In the genomic region with DNA sequence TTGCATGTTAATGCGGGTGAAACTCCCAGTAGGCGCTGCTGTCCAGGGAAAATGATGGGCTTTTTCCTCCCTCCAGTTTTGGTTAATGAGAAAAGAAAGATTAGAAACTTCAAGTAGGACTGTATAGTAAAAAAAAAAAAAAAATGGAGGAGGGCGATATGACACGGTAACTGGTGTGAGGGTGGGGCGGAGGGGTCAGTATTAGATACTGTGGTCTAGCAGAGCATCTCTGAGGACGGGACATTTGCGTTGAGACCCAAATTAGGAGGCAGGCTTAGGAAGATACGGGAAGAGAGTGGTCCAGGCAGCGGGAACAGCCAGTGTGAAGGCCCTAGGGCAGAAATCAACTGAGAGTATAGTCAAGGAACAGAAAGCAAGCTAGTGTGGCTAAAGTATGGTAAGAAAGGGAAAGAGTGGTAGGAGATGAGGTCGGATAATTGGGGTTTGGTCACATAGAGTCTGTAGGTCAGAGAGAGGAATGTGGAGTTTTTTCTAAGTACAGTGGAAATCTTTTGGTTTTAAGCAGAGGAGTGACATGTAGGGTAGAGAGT, we compare ENCODE assay signal across 8 cellular contexts. TPM values are rescaled to one million over a fixed set of nuclear protein-coding genes. Genes with fewer than 3 reads are reported as not detected.
DNase-seq lines count a peak whose midpoint lies in the region; ATAC-seq and TF ChIP-seq lines count a peak whose summit lies in the region.

No MANE protein-coding gene starts in this region.

- H3K27ac ChIP-seq in thyroid gland: peak overlapping the region in 2 of 3 donors; percentile 73 to 98

- peak overlapping the region; percentile 59 for H3K4me3 Mint-ChIP-seq in activated CD8-positive, alpha-beta memory T cell treated with anti-CD3 and anti-CD28 coated beads, Interleukin-2, amount 10 ng/mL, durations not matched to agents 7 days and 5 days
- H3K4me3 Mint-ChIP-seq in activated T-helper 2 cell treated with anti-CD3 and anti-CD28 coated beads, Interferon-gamma antibody, Interleukin-2, Interleukin-4, amounts not matched to agents 10 μg/mL and 5 μg/mL and 100 μg/mL, durations not matched to agents 14 hours and 24 hours and 36 hours (ENCODE audit: low read depth): peak overlapping the region; percentile 86

- H3K36me3 ChIP-seq in kidney epithelial cell (ENCODE audit: control insufficient read depth, insufficient read depth, low read length): no peaks in the 10 kb centered on the region
- H3K36me3 ChIP-seq in thyroid gland: no peaks in the 10 kb centered on the region

- H3K9me3 ChIP-seq in thyroid gland: no peaks in the 10 kb centered on the region

- DNase-seq in activated CD8-positive, alpha-beta memory T cell treated with anti-CD3 and anti-CD28 coated beads, Interleukin-2, amount 10 ng/mL, durations not matched to agents 7 days and 5 days: no peak
- DNase-seq in activated CD8-positive, alpha-beta memory T cell treated with anti-CD3 and anti-CD28 coated beads for 24 hours: no peak
- no peak for DNase-seq in activated T-helper 2 cell treated with anti-CD3 and anti-CD28 coated beads, Interferon-gamma antibody, Interleukin-2, Interleukin-4, amounts not matched to agents 10 μg/mL and 5 μg/mL and 100 μg/mL, durations not matched to agents 14 hours and 24 hours and 36 hours (ENCODE audit: low spot score)
- DNase-seq in kidney epithelial cell (ENCODE audit: low read depth) (no peak), thyroid gland (no peak), activated gamma-delta T cell (lab: John Stamatoyannopoulos, UW) (no peak), SK-N-DZ (ENCODE audit: low spot score) (no peak)
- no peak for DNase-seq in activated CD4-positive, alpha-beta T cell treated with anti-CD3 and anti-CD28 coated beads for 1 hour

- no peaks in the 10 kb centered on the region for H3K27me3 ChIP-seq in kidney epithelial cell (ENCODE audit: control insufficient read depth, insufficient read depth, low read length)
- H3K27me3 ChIP-seq in thyroid gland: no peaks in the 10 kb centered on the region

- intact Hi-C loops in activated T-helper 2 cell treated with anti-CD3 and anti-CD28 coated beads, Interferon-gamma antibody, Interleukin-2, Interleukin-4, amounts not matched to agents 10 μg/mL and 5 μg/mL and 100 μg/mL, durations not matched to agents 14 hours and 24 hours and 36 hours (cut with micrococcal nuclease): loop anchor here (1.0 to 2.0 kb wide), 2 partner anchors 15 to 18 kb away; a partner anchor contains a TSS
- intact Hi-C loops in thyroid gland (cut with DNase I): no loop called here

- no peaks in the 10 kb centered on the region for H3K9me3 Mint-ChIP-seq in activated CD8-positive, alpha-beta memory T cell treated with anti-CD3 and anti-CD28 coated beads, Interleukin-2, amount 10 ng/mL, durations not matched to agents 7 days and 5 days (ENCODE audit: low read depth)
- H3K9me3 Mint-ChIP-seq in activated T-helper 2 cell treated with anti-CD3 and anti-CD28 coated beads, Interferon-gamma antibody, Interleukin-2, Interleukin-4, amounts not matched to agents 10 μg/mL and 5 μg/mL and 100 μg/mL, durations not matched to agents 14 hours and 24 hours and 36 hours: no peaks in the 10 kb centered on the region

- peak overlapping the region; percentile 57 for H3K27ac Mint-ChIP-seq in activated CD8-positive, alpha-beta memory T cell treated with anti-CD3 and anti-CD28 coated beads, Interleukin-2, amount 10 ng/mL, durations not matched to agents 7 days and 5 days
- peak overlapping the region; percentile 70 for H3K27ac Mint-ChIP-seq in activated T-helper 2 cell treated with anti-CD3 and anti-CD28 coated beads, Interferon-gamma antibody, Interleukin-2, Interleukin-4, amounts not matched to agents 10 μg/mL and 5 μg/mL and 100 μg/mL, durations not matched to agents 14 hours and 24 hours and 36 hours

- peaks cover 5% of the 10 kb centered on the region for H3K27me3 Mint-ChIP-seq in activated CD8-positive, alpha-beta memory T cell treated with anti-CD3 and anti-CD28 coated beads, Interleukin-2, amount 10 ng/mL, durations not matched to agents 7 days and 5 days
- H3K27me3 Mint-ChIP-seq in activated T-helper 2 cell treated with anti-CD3 and anti-CD28 coated beads, Interferon-gamma antibody, Interleukin-2, Interleukin-4, amounts not matched to agents 10 μg/mL and 5 μg/mL and 100 μg/mL, durations not matched to agents 14 hours and 24 hours and 36 hours (ENCODE audit: low read depth): no peaks in the 10 kb centered on the region

- H3K4me1 ChIP-seq in thyroid gland: peaks cover 8 to 9% of the 10 kb centered on the region in 2 donors

- TF ChIP-seq CTCF in kidney epithelial cell (IDR thresholded peaks at IDR 0.05; ENCODE audit: insufficient read depth, low read length, poor library complexity, severe bottlenecking) (no peak), thyroid gland (IDR thresholded peaks at IDR 0.05) (no peak)

- CTCF ChIA-PET in activated CD8-positive, alpha-beta memory T cell treated with anti-CD3 and anti-CD28 coated beads, Interleukin-2, amount 10 ng/mL, durations not matched to agents 7 days and 5 days (lab: Charles Lee): interaction anchor here (1.0 to 3.5 kb wide), 3 partner anchors 12 to 14 kb away, joined by 3 to 28 read pairs (median 3); no protein-coding TSS in a partner anchor

- no peak for TF ChIP-seq POLR2A in thyroid gland (IDR thresholded peaks at IDR 0.05)

- H3K4me3 ChIP-seq in kidney epithelial cell (ENCODE audit: low read depth, low read length) (peak overlapping the region; percentile 63), thyroid gland (replicated peaks in 1 of 3) (peak overlapping the region; percentile 48 to 85 (median 83))

- peaks cover 4% of the 10 kb centered on the region for H3K36me3 Mint-ChIP-seq in activated CD8-positive, alpha-beta memory T cell treated with anti-CD3 and anti-CD28 coated beads, Interleukin-2, amount 10 ng/mL, durations not matched to agents 7 days and 5 days
- peaks cover 30% of the 10 kb centered on the region for H3K36me3 Mint-ChIP-seq in activated T-helper 2 cell treated with anti-CD3 and anti-CD28 coated beads, Interferon-gamma antibody, Interleukin-2, Interleukin-4, amounts not matched to agents 10 μg/mL and 5 μg/mL and 100 μg/mL, durations not matched to agents 14 hours and 24 hours and 36 hours (ENCODE audit: low read depth)

- H3K4me1 Mint-ChIP-seq in activated CD8-positive, alpha-beta memory T cell treated with anti-CD3 and anti-CD28 coated beads, Interleukin-2, amount 10 ng/mL, durations not matched to agents 7 days and 5 days: peaks cover 9% of the 10 kb centered on the region
- peaks cover 8% of the 10 kb centered on the region for H3K4me1 Mint-ChIP-seq in activated T-helper 2 cell treated with anti-CD3 and anti-CD28 coated beads, Interferon-gamma antibody, Interleukin-2, Interleukin-4, amounts not matched to agents 10 μg/mL and 5 μg/mL and 100 μg/mL, durations not matched to agents 14 hours and 24 hours and 36 hours (ENCODE audit: low read depth)

- no peak for ATAC-seq in activated CD8-positive, alpha-beta memory T cell treated with anti-CD3 and anti-CD28 coated beads, Interleukin-2, amount 10 ng/mL, durations not matched to agents 7 days and 5 days

- 20 to 23% methylated on average over 10 of the region's 10 CpGs for WGBS in thyroid gland, 2 donors

RNA-seq across cellular contexts. Expression of a gene that starts 0.7 kb away (rescaled TPM):
- total RNA-seq in activated CD8-positive, alpha-beta memory T cell treated with anti-CD3 and anti-CD28 coated beads, Interleukin-2, amount 10 ng/mL, durations not matched to agents 7 days and 5 days: 1 to 10 TPM; 3.7 to 5.6 TPM
- 29.3 and 31.6 TPM in 2 replicates for total RNA-seq in activated T-helper 2 cell treated with anti-CD3 and anti-CD28 coated beads, Interferon-gamma antibody, Interleukin-2, Interleukin-4, amounts not matched to agents 10 μg/mL and 5 μg/mL and 100 μg/mL, durations not matched to agents 14 hours and 24 hours and 36 hours
- total RNA-seq in kidney epithelial cell (26.3 and 42.7 TPM in 2 replicates), thyroid gland (10 to 100 TPM; 32.9 to 49.3 (median 48.2) TPM)
- 55.4 and 55.6 TPM in 2 replicates for polyA plus RNA-seq in SK-N-DZ (2014; cell fraction: cytosol; rRNA removed)
- polyA plus RNA-seq in SK-N-DZ (2014; cell fraction: nucleus; rRNA removed): 51.4 and 51.9 TPM in 2 replicates

RNA-seq across cellular contexts. Expression of a gene that starts 18.2 kb away (rescaled TPM):
- 1 to 10 TPM in 1 of 2 experiments, under 1 TPM in 1; 0.99 to 1.1 TPM for total RNA-seq in activated CD8-positive, alpha-beta memory T cell treated with anti-CD3 and anti-CD28 coated beads, Interleukin-2, amount 10 ng/mL, durations not matched to agents 7 days and 5 days
- total RNA-seq in activated T-helper 2 cell treated with anti-CD3 and anti-CD28 coated beads, Interferon-gamma antibody, Interleukin-2, Interleukin-4, amounts not matched to agents 10 μg/mL and 5 μg/mL and 100 μg/mL, durations not matched to agents 14 hours and 24 hours and 36 hours: 3.3 and 3.4 TPM in 2 replicates
- 6.0 and 6.8 TPM in 2 replicates for total RNA-seq in kidney epithelial cell
- total RNA-seq in thyroid gland: 1 to 10 TPM; 3.9 to 6.4 (median 5.6) TPM
- polyA plus RNA-seq in SK-N-DZ (2014; cell fraction: cytosol; rRNA removed): 2.4 and 3.1 TPM in 2 replicates
- 3.3 and 3.7 TPM in 2 replicates for polyA plus RNA-seq in SK-N-DZ (2014; cell fraction: nucleus; rRNA removed)

RNA-seq across cellular contexts. Expression of a gene that starts 22.2 kb away (rescaled TPM):
- total RNA-seq in activated CD8-positive, alpha-beta memory T cell treated with anti-CD3 and anti-CD28 coated beads, Interleukin-2, amount 10 ng/mL, durations not matched to agents 7 days and 5 days: 100 to 1,000 TPM; 144 to 168 TPM
- 221 and 228 TPM in 2 replicates for total RNA-seq in activated T-helper 2 cell treated with anti-CD3 and anti-CD28 coated beads, Interferon-gamma antibody, Interleukin-2, Interleukin-4, amounts not matched to agents 10 μg/mL and 5 μg/mL and 100 μg/mL, durations not matched to agents 14 hours and 24 hours and 36 hours
- 454 and 476 TPM in 2 replicates for total RNA-seq in kidney epithelial cell
- total RNA-seq in thyroid gland: 100 to 1,000 TPM; 109 to 257 (median 177) TPM
- polyA plus RNA-seq in SK-N-DZ (2014; cell fraction: cytosol; rRNA removed): 979 and 1,102 TPM in 2 replicates
- polyA plus RNA-seq in SK-N-DZ (2014; cell fraction: nucleus; rRNA removed): 486 and 595 TPM in 2 replicates

RNA-seq across cellular contexts. Expression of a gene that starts 55.6 kb away (rescaled TPM):
- not detected for total RNA-seq in activated CD8-positive, alpha-beta memory T cell treated with anti-CD3 and anti-CD28 coated beads, Interleukin-2, amount 10 ng/mL, durations not matched to agents 7 days and 5 days
- total RNA-seq in activated T-helper 2 cell treated with anti-CD3 and anti-CD28 coated beads, Interferon-gamma antibody, Interleukin-2, Interleukin-4, amounts not matched to agents 10 μg/mL and 5 μg/mL and 100 μg/mL, durations not matched to agents 14 hours and 24 hours and 36 hours: not detected in 2 replicates
- total RNA-seq in kidney epithelial cell (not detected in 2 replicates), thyroid gland (not detected)
- polyA plus RNA-seq in SK-N-DZ (2014; cell fraction: cytosol; rRNA removed): not detected in 2 replicates
- polyA plus RNA-seq in SK-N-DZ (2014; cell fraction: nucleus; rRNA removed): not detected in 2 replicates
